In genomic region chr20:51440589-51440988, GRCh38 we compare ENCODE assay signal across 13 cellular contexts.
A peak's percentile ranks its signal among the peaks of the same experiment; 100 is the strongest.
DNase-seq lines count a peak whose midpoint lies in the region; ATAC-seq and TF ChIP-seq lines count a peak whose summit lies in the region.
"Had no signal": no experiment of that assay in that cellular context is flagged by ENCODE, and none has a peak within 500 bp of the region (broad histone marks: within the 10 kb centered on the region; RNA-seq: fewer than 3 reads in every experiment).

No MANE protein-coding gene starts in this region.

- no peak overlapping the region for H3K27ac ChIP-seq in CD8-positive, alpha-beta memory T cell (ENCODE audit: low read depth, low read length)
- no peak overlapping the region for H3K27ac ChIP-seq in left ventricle myocardium inferior (replicated peaks)

- H3K9me3 ChIP-seq in CD8-positive, alpha-beta memory T cell (ENCODE audit: low read length), result no peaks in the 10 kb centered on the region
- H3K9me3 ChIP-seq in left ventricle myocardium inferior (replicated peaks), result no peaks in the 10 kb centered on the region

- peak overlapping the region; percentile 71 to 95 (median 86) for H3K27ac Mint-ChIP-seq in CD8-positive, alpha-beta memory T cell
- peak overlapping the region; percentile 65 to 87 (median 77) for H3K27ac Mint-ChIP-seq in immature natural killer cell
- H3K27ac Mint-ChIP-seq: activated CD4-positive, alpha-beta T cell treated with anti-CD3 and anti-CD28 coated beads, Interleukin-2, amount 10 ng/mL, durations not matched to agents 24 days and 14 days had no signal

- peaks cover 22% of the 10 kb centered on the region for H3K4me1 ChIP-seq in CD8-positive, alpha-beta memory T cell (ENCODE audit: insufficient read depth, low read length)
- no peaks in the 10 kb centered on the region for H3K4me1 ChIP-seq in left ventricle myocardium inferior

- no peaks in the 10 kb centered on the region for H3K27me3 ChIP-seq in CD8-positive, alpha-beta memory T cell (ENCODE audit: insufficient read depth, low read length, poor library complexity, severe bottlenecking)
- no peaks in the 10 kb centered on the region for H3K27me3 ChIP-seq in left ventricle myocardium inferior (ENCODE audit: low read depth)

- no peak for TF ChIP-seq CTCF in left ventricle myocardium inferior (IDR thresholded peaks at IDR 0.05; ENCODE audit: borderline replicate concordance)

- DNase-seq in CD8-positive, alpha-beta memory T cell, result no peak
- peak; percentile 9 to 24 for DNase-seq in NOMO-1 (lab: John Stamatoyannopoulos, UW; ENCODE audit: unreplicated experiment in 2 of 2)
- DNase-seq in immature natural killer cell, result peak; percentile 13 to 28 (median 24)
- DNase-seq in GOT3 (lab: John Stamatoyannopoulos, UW), result no peak
- DNase-seq in midbrain (lab: John Stamatoyannopoulos, UW), result no peak
- no peak for DNase-seq in left ventricle myocardium inferior
- DNase-seq in NCI-H748 treated with DMSO at 0.1 percent for 48 hours (lab: John Stamatoyannopoulos, UW), result no peak
- DNase-seq: activated CD4-positive, alpha-beta T cell treated with anti-CD3 and anti-CD28 coated beads, Interleukin-2, amount 10 ng/mL, durations not matched to agents 24 days and 14 days; HCEC 1CT; NCI-H1694 treated with DMSO at 0.1 percent for 48 hours; NCI-H82 had no signal

- peaks cover 0 to 7% of the 10 kb centered on the region in 2 donors for H3K27me3 Mint-ChIP-seq in CD8-positive, alpha-beta memory T cell
- H3K27me3 Mint-ChIP-seq in immature natural killer cell (ENCODE audit: low read depth in 3 of 3), result peaks cover 2 to 7% (median 5%) of the 10 kb centered on the region in 3 donors
- H3K27me3 Mint-ChIP-seq: activated CD4-positive, alpha-beta T cell treated with anti-CD3 and anti-CD28 coated beads, Interleukin-2, amount 10 ng/mL, durations not matched to agents 24 days and 14 days had no signal

- peak overlapping the region; percentile 35 to 72 (median 64) for H3K4me3 Mint-ChIP-seq in CD8-positive, alpha-beta memory T cell
- peak overlapping the region; percentile 48 to 72 (median 64) for H3K4me3 Mint-ChIP-seq in immature natural killer cell
- H3K4me3 Mint-ChIP-seq: activated CD4-positive, alpha-beta T cell treated with anti-CD3 and anti-CD28 coated beads, Interleukin-2, amount 10 ng/mL, durations not matched to agents 24 days and 14 days had no signal

- ATAC-seq in GM19351 (IDR thresholded peaks at IDR 0.05; ENCODE audit: unreplicated experiment), result peak; percentile 81
- ATAC-seq: SK-N-SH treated with all-trans-retinoic acid at 6 μM for 48 hours had no signal

- POLR2A ChIA-PET in CD8-positive, alpha-beta memory T cell (lab: Charles Lee), result no interaction called here

- H3K4me1 Mint-ChIP-seq in CD8-positive, alpha-beta memory T cell, result peaks cover 70 to 89% (median 78%) of the 10 kb centered on the region in 3 donors
- peaks cover 72 to 77% of the 10 kb centered on the region in 2 donors for H3K4me1 Mint-ChIP-seq in immature natural killer cell

- CTCF ChIA-PET in CD8-positive, alpha-beta memory T cell (lab: Charles Lee), result interaction anchor here (1.7 kb wide), 1 partner anchor 23 kb away, joined by 7 read pairs; no protein-coding TSS in a partner anchor

- H3K9me3 Mint-ChIP-seq in CD8-positive, alpha-beta memory T cell, result no peaks in the 10 kb centered on the region
- no peaks in the 10 kb centered on the region for H3K9me3 Mint-ChIP-seq in immature natural killer cell
- H3K9me3 Mint-ChIP-seq: activated CD4-positive, alpha-beta T cell treated with anti-CD3 and anti-CD28 coated beads, Interleukin-2, amount 10 ng/mL, durations not matched to agents 24 days and 14 days had no signal

- H3K36me3 ChIP-seq in CD8-positive, alpha-beta memory T cell (ENCODE audit: insufficient read depth, low read length), result peaks cover under 1% of the 10 kb centered on the region
- no peaks in the 10 kb centered on the region for H3K36me3 ChIP-seq in left ventricle myocardium inferior

- peaks cover 5 to 80% (median 31%) of the 10 kb centered on the region in 3 donors for H3K36me3 Mint-ChIP-seq in CD8-positive, alpha-beta memory T cell
- H3K36me3 Mint-ChIP-seq in immature natural killer cell, result peaks cover 15 to 44% (median 27%) of the 10 kb centered on the region in 3 donors

- intact Hi-C loops in left ventricle myocardium inferior (cut with micrococcal nuclease), result no loop called here

- H3K4me3 ChIP-seq in CD8-positive, alpha-beta memory T cell (ENCODE audit: low read length), result no peak overlapping the region
- no peak overlapping the region for H3K4me3 ChIP-seq in left ventricle myocardium inferior

Comparison
In these comparisons a context has a peak if more than half of its experiments do, and no peak if none do; other contexts are left out.
1. DNase-seq: peak in NOMO-1 (2 of 2) and immature natural killer cell (3 of 3); none in CD8-positive, alpha-beta memory T cell (0 of 5), GOT3 (single experiment), midbrain (single experiment), left ventricle myocardium inferior (single experiment) and NCI-H748 treated with DMSO at 0.1 percent for 48 hours (single experiment).